ENCODE assay signal across 22 cellular contexts in genomic region chr5:179553006-179553405, GRCh38. TPM values are rescaled to one million over a fixed set of nuclear protein-coding genes. Genes with fewer than 3 reads are reported as not detected.
DNase-seq lines count a peak whose midpoint lies in the region; ATAC-seq and TF ChIP-seq lines count a peak whose summit lies in the region.
"Had no signal": no experiment of that assay in that cellular context is flagged by ENCODE, and none has a peak within 500 bp of the region (broad histone marks: within the 10 kb centered on the region; RNA-seq: fewer than 3 reads in every experiment).

No MANE protein-coding gene starts in this region.

- H3K27ac ChIP-seq in DND-41 (ENCODE audit: low read length), result no peak overlapping the region
- no peak overlapping the region for H3K27ac ChIP-seq in endodermal cell (ENCODE audit: low read depth, low read length)
- peak overlapping the region; percentile 33 for H3K27ac ChIP-seq in neutrophil
- H3K27ac ChIP-seq in psoas muscle, result no peak overlapping the region
- H3K27ac ChIP-seq: SJSA1 had no signal

- H3K4me3 ChIP-seq in DND-41 (ENCODE audit: low read depth in 1 of 2, low read length in 2 of 2) (peak overlapping the region in 1 of 2 experiments; percentile 15; a peak in 1 of 4 replicates), Loucy (ENCODE audit: low read length, poor library complexity, severe bottlenecking) (no peak overlapping the region), endodermal cell (ENCODE audit: low read length) (peak overlapping the region; percentile 21), neutrophil (ENCODE audit: low read depth in 1 of 2, low read length in 1 of 2) (no peak overlapping the region), psoas muscle (no peak overlapping the region)
- H3K4me3 ChIP-seq: gastrocnemius medialis, MG63, right atrium auricular region, SJSA1, tibial nerve had no signal

- H3K27me3 ChIP-seq in DND-41 (ENCODE audit: insufficient read depth, low read length, poor library complexity), result no peaks in the 10 kb centered on the region
- no peaks in the 10 kb centered on the region for H3K27me3 ChIP-seq in Loucy (ENCODE audit: insufficient read depth, low read length, poor library complexity, severe bottlenecking)
- H3K27me3 ChIP-seq in endodermal cell (ENCODE audit: control insufficient read depth, insufficient read depth, low read length, poor library complexity, severe bottlenecking), result no peaks in the 10 kb centered on the region
- H3K27me3 ChIP-seq in neutrophil, result no peaks in the 10 kb centered on the region
- H3K27me3 ChIP-seq in psoas muscle (ENCODE audit: insufficient read depth in 3 of 3, low read length in 2 of 3), result no peaks in the 10 kb centered on the region
- H3K27me3 ChIP-seq: dorsolateral prefrontal cortex, gastrocnemius medialis, MG63, right atrium auricular region, SJSA1, tibial nerve had no signal

- H3F3A ChIP-seq in Loucy (ENCODE audit: low read depth), result no peaks in the 10 kb centered on the region

- H3K4me1 ChIP-seq in DND-41 (ENCODE audit: insufficient read depth, low read length), result peaks cover 43% of the 10 kb centered on the region
- peaks cover 3% of the 10 kb centered on the region for H3K4me1 ChIP-seq in Loucy (ENCODE audit: insufficient read depth, low read length, poor library complexity, severe bottlenecking)
- no peaks in the 10 kb centered on the region for H3K4me1 ChIP-seq in endodermal cell (ENCODE audit: control insufficient read depth, insufficient read depth, low read length)
- peaks cover 21 to 25% of the 10 kb centered on the region in 2 experiments for H3K4me1 ChIP-seq in neutrophil (ENCODE audit: control insufficient read depth in 1 of 2, insufficient read depth in 1 of 2, low read depth in 1 of 2, low read length in 1 of 2)
- peaks cover 24% of the 10 kb centered on the region for H3K4me1 ChIP-seq in psoas muscle

- H3K4me2 ChIP-seq in DND-41 (ENCODE audit: insufficient read depth, low read length), result peak overlapping the region; percentile 94
- peak overlapping the region; percentile 27 for H3K4me2 ChIP-seq in Loucy (ENCODE audit: low read depth, low read length, poor library complexity, severe bottlenecking)

- H3K36me3 Mint-ChIP-seq in endodermal cell (ENCODE audit: low read depth), result peaks cover 26% of the 10 kb centered on the region

- H3K4me3 Mint-ChIP-seq in endodermal cell, result no peak overlapping the region

- H3K9ac ChIP-seq in DND-41 (ENCODE audit: low read depth, low read length) (no peak overlapping the region), Loucy (ENCODE audit: low read depth, low read length, poor library complexity, severe bottlenecking) (no peak overlapping the region), endodermal cell (ENCODE audit: extremely low read depth, low read length, poor library complexity, severe bottlenecking) (no peak overlapping the region)

- no peaks in the 10 kb centered on the region for H3K9me2 ChIP-seq in Loucy (replicated peaks; ENCODE audit: low read depth, low read length)

- peaks cover 8% of the 10 kb centered on the region; the same call in 1 of the 2 replicates for H4K20me1 ChIP-seq in DND-41 (ENCODE audit: insufficient read depth, low read length)
- no peaks in the 10 kb centered on the region for H4K20me1 ChIP-seq in Loucy (ENCODE audit: insufficient read depth, low read length, poor library complexity, severe bottlenecking)

- H2AFZ ChIP-seq in DND-41 (ENCODE audit: low read depth, low read length), result no peak overlapping the region
- H2AFZ ChIP-seq in Loucy (ENCODE audit: low read length), result no peak overlapping the region

- H3K27me3 Mint-ChIP-seq in endodermal cell (ENCODE audit: insufficient read depth), result no peaks in the 10 kb centered on the region
- H3K27me3 Mint-ChIP-seq: stimulated activated memory B cell treated with anti-CD40 and anti-IgM and Interleukin-4, amounts not matched to agents 10 μg/mL and 1 μg/mL and 100 μg/mL, for 72 hours had no signal

- H3K36me3 ChIP-seq in DND-41 (ENCODE audit: insufficient read depth, low read length), result peaks cover 17% of the 10 kb centered on the region
- H3K36me3 ChIP-seq in Loucy (ENCODE audit: insufficient read depth, low read length), result no peaks in the 10 kb centered on the region
- peaks cover 10% of the 10 kb centered on the region for H3K36me3 ChIP-seq in endodermal cell (ENCODE audit: control insufficient read depth, insufficient read depth, low read length)
- no peaks in the 10 kb centered on the region for H3K36me3 ChIP-seq in neutrophil
- peaks cover 0 to 4% of the 10 kb centered on the region in 2 donors for H3K36me3 ChIP-seq in psoas muscle (ENCODE audit: insufficient read depth in 1 of 2, low read depth in 1 of 2)
- H3K36me3 ChIP-seq: gastrocnemius medialis, right atrium auricular region, tibial nerve had no signal

- H3K9me3 Mint-ChIP-seq in endodermal cell, result no peaks in the 10 kb centered on the region
- H3K9me3 Mint-ChIP-seq: stimulated activated memory B cell treated with anti-CD40 and anti-IgM and Interleukin-4, amounts not matched to agents 10 μg/mL and 1 μg/mL and 100 μg/mL, for 72 hours had no signal

- H3K9me3 ChIP-seq in DND-41 (ENCODE audit: insufficient read depth, low read length, severe bottlenecking) (no peaks in the 10 kb centered on the region), Loucy (ENCODE audit: insufficient read depth, low read depth, low read length) (no peaks in the 10 kb centered on the region), endodermal cell (ENCODE audit: control insufficient read depth, low read length) (no peaks in the 10 kb centered on the region), neutrophil (no peaks in the 10 kb centered on the region), psoas muscle (no peaks in the 10 kb centered on the region)
- H3K9me3 ChIP-seq: gastrocnemius medialis, right atrium auricular region, tibial nerve had no signal

- TF ChIP-seq CTCF in DND-41 (IDR thresholded peaks at IDR 0.05; ENCODE audit: borderline replicate concordance, extremely low read depth, low read length, poor library complexity, severe bottlenecking) (no peak), Loucy (conservative IDR thresholded peaks at IDR 0.05; ENCODE audit: low read length) (no peak), endodermal cell (conservative IDR thresholded peaks at IDR 0.05) (no peak), neutrophil (IDR thresholded peaks at IDR 0.05) (no peak), psoas muscle (IDR thresholded peaks at IDR 0.05) (no peak)

- peaks cover 19% of the 10 kb centered on the region for H3K4me1 Mint-ChIP-seq in endodermal cell

- H3K27ac Mint-ChIP-seq in endodermal cell, result no peak overlapping the region
- H3K27ac Mint-ChIP-seq: stimulated activated memory B cell treated with anti-CD40 and anti-IgM and Interleukin-4, amounts not matched to agents 10 μg/mL and 1 μg/mL and 100 μg/mL, for 72 hours had no signal

- ATAC-seq in DND-41 (ENCODE audit: insufficient read depth, low read depth), result no peak
- ATAC-seq in HG02885 (IDR thresholded peaks at IDR 0.05; ENCODE audit: poor library complexity, unreplicated experiment), result no peak
- no peak for ATAC-seq in psoas muscle
- ATAC-seq: gastrocnemius medialis; stimulated activated memory B cell treated with anti-CD40 and anti-IgM and Interleukin-4, amounts not matched to agents 10 μg/mL and 1 μg/mL and 100 μg/mL, for 72 hours had no signal

- WGBS in endodermal cell (ENCODE audit: insufficient coverage in 1 of 2, insufficient read length in 1 of 2), 2 experiments, result 89% methylated on average over 3 of the region's 4 CpGs; no CpG with 5 or more reads in 1 of the 2 experiments
- 87 to 92% (median 90%) methylated on average over 4 of the region's 4 CpGs for WGBS in psoas muscle, 3 donors

- H3K79me2 ChIP-seq in DND-41 (ENCODE audit: insufficient read depth, low read length) (peaks cover 78% of the 10 kb centered on the region), Loucy (ENCODE audit: insufficient read depth, low read length) (peaks cover 14% of the 10 kb centered on the region; the same call in 1 of the 2 replicates)

- intact Hi-C loops in psoas muscle (cut with DNase I), result loop anchor here in 1 of 2 donors (5.0 to 10.0 kb wide), 2 partner anchors 64 to 522 kb away; partner anchors contain the start of gene RNF130

- no peak for DNase-seq in DND-41
- no peak for DNase-seq in endodermal cell
- no peak for DNase-seq in psoas muscle
- no peak for DNase-seq in NCI-H2081 (lab: John Stamatoyannopoulos, UW)
- DNase-seq: activated CD4-positive, alpha-beta T cell treated with anti-CD3 and anti-CD28 coated beads for 4 hours; activated gamma-delta T cell; AML-193; amygdala; central memory CD4-positive, alpha-beta T cell; dorsolateral prefrontal cortex; EL; erythroblast; gastrocnemius medialis; MG63; NCI-H774 had no signal

RNA-seq across cellular contexts. Expression of gene RUFY1, which starts 2.7 kb away (rescaled TPM):
- 10 to 100 TPM; 45.7 to 74.0 TPM for total RNA-seq in endodermal cell
- 49.4 TPM for polyA plus RNA-seq in endodermal cell (2013, experiment 1 of 2)
- 42.9 TPM for polyA plus RNA-seq in endodermal cell (2013, experiment 2 of 2)
- 10 to 100 TPM; 17.9 to 26.3 (median 23.2) TPM for total RNA-seq in psoas muscle
- 10 to 100 TPM; 22.7 to 24.0 (median 22.8) TPM for polyA plus RNA-seq in psoas muscle
